In genomic region chr3:182799143-182799542, GRCh38 we compare ENCODE assay signal across 1 cellular context.
TF ChIP-seq lines count a peak whose summit lies in the region.

No MANE protein-coding gene starts in this region.

TF ChIP-seq in K562, 482 proteins besides CTCF, POLR2A, EP300 and RAD21:
- 0 out of 2 replicates have a peak, but pooled peaks have one; percentile 27 for TF ChIP-seq CHAMP1 (IDR thresholded peaks at IDR 0.05)
- peak; percentile 41; the same call in 1 of the 2 replicates for TF ChIP-seq ZBTB33 (CRISPR knock-in tag; IDR thresholded peaks at IDR 0.05)
- peak in 1 of 2 experiments; percentile 76; a peak in 2 of 4 replicates for TF ChIP-seq MLLT1 (IDR thresholded peaks at IDR 0.05)
